29 cellular contexts compared by ENCODE assay signal in genomic region chr10:128087146-128087883, GRCh38. TPM values are rescaled to one million over a fixed set of nuclear protein-coding genes. Genes with fewer than 3 reads are reported as not detected.
A peak's percentile ranks its signal among the peaks of the same experiment; 100 is the strongest.
DNase-seq lines count a peak whose midpoint lies in the region; ATAC-seq and TF ChIP-seq lines count a peak whose summit lies in the region.
"Had no signal": no experiment of that assay in that cellular context is flagged by ENCODE, and none has a peak within 500 bp of the region (broad histone marks: within the 10 kb centered on the region; RNA-seq: fewer than 3 reads in every experiment).

No MANE protein-coding gene starts in this region.

- ATAC-seq in SK-N-SH treated with all-trans-retinoic acid at 6 μM for 48 hours, result peak; percentile 13; the same call in 2 of the 3 replicates
- ATAC-seq in CD8-positive, alpha-beta T cell, result peak; percentile 29
- ATAC-seq in activated T-helper 17 cell treated with anti-CD3 and anti-CD28 coated beads, Interleukin-2, amount 50 U/mL, for 72 hours (replicated peaks), result peak; percentile 40
- ATAC-seq in gastroesophageal sphincter, result no peak
- no peak for ATAC-seq in GM18858 (IDR thresholded peaks at IDR 0.05; ENCODE audit: unreplicated experiment)
- ATAC-seq: activated T-cell treated with anti-CD3 and anti-CD28 coated beads, Interleukin-2, amount 50 U/mL, for 4 hours; stimulated activated memory B cell treated with anti-CD40 and anti-IgM and Interleukin-4, amounts not matched to agents 10 μg/mL and 1 μg/mL and 100 μg/mL, for 72 hours had no signal

- no peaks in the 10 kb centered on the region for H3K79me2 ChIP-seq in SK-N-SH (ENCODE audit: insufficient read depth)

- H3K27ac ChIP-seq in SK-N-SH (ENCODE audit: low read depth in 2 of 2, low read length in 1 of 2) (no peak overlapping the region), gastroesophageal sphincter (no peak overlapping the region)
- H3K27ac ChIP-seq in CD8-positive, alpha-beta T cell (ENCODE audit: low read depth, low read length), result no peak overlapping the region
- H3K27ac ChIP-seq: coronary artery, heart right ventricle, KMS-11, WERI-Rb-1 had no signal

- H3K27me3 ChIP-seq in SK-N-SH (ENCODE audit: insufficient read depth) (no peaks in the 10 kb centered on the region), gastroesophageal sphincter (peaks cover 16% of the 10 kb centered on the region)
- H3K27me3 ChIP-seq in CD8-positive, alpha-beta T cell (ENCODE audit: insufficient read depth, low read length), result no peaks in the 10 kb centered on the region

- no peak overlapping the region for H3K4me2 ChIP-seq in SK-N-SH
- H3K4me2 ChIP-seq: KMS-11 had no signal

- 79% methylated on average over 7 of the region's 7 CpGs for WGBS in SK-N-SH (ENCODE audit: low lambda C conversion rate)
- 60 to 67% methylated on average over 3 to 7 of the region's 7 CpGs for WGBS in gastroesophageal sphincter (ENCODE audit: low coverage in 1 of 2), 2 donors

- TF ChIP-seq EP300 in SK-N-SH (IDR thresholded peaks at IDR 0.05; ENCODE audit: borderline replicate concordance in 1 of 2, low read depth in 1 of 2, low read length in 1 of 2), result no peak
- TF ChIP-seq EP300 in gastroesophageal sphincter (IDR thresholded peaks at IDR 0.05), result no peak

- DNase-seq in SK-N-SH (no peak), islet precursor cell (peak; percentile 32), KBM-7 (no peak)
- DNase-seq in CD8-positive, alpha-beta T cell, result no peak
- DNase-seq: 8988T; activated CD4-positive, alpha-beta T cell treated with anti-CD3 and anti-CD28 coated beads, Interleukin-2, amount 10 ng/mL, durations not matched to agents 24 days and 14 days; activated T-cell treated with anti-CD3 and anti-CD28 coated beads, Interleukin-2, amount 50 U/mL, for 4 hours; effector memory CD4-positive, alpha-beta T cell; foreskin fibroblast; heart right ventricle; kidney glomerular epithelial cell; mucosa of descending colon; NCI-H1436; NCI-H2081 treated with DMSO at 0.1 percent for 48 hours; NCI-H226; nephron progenitor cell; SIG-M5; stimulated activated CD4-positive, alpha-beta T cell treated with anti-CD3 and anti-CD28 coated beads, Interleukin-15, amount 100 ng/mL, for 24 hours; T1000 had no signal

- TF ChIP-seq RAD21 in SK-N-SH (IDR thresholded peaks at IDR 0.05; ENCODE audit: low read length), result no peak

- CTCF ChIA-PET in SK-N-SH (lab: Yijun Ruan, JAX), result interaction anchor here (2.0 kb wide), 1 partner anchor 18 kb away, joined by 6 read pairs; no protein-coding TSS in a partner anchor
- CTCF ChIA-PET in CD8-positive, alpha-beta T cell (lab: Charles Lee), result no interaction called here

- intact Hi-C loops in CD8-positive, alpha-beta T cell (cut with DNase I, micrococcal nuclease), result no loop called here

- H3K9me3 ChIP-seq in SK-N-SH (no peaks in the 10 kb centered on the region), gastroesophageal sphincter (no peaks in the 10 kb centered on the region)
- H3K9me3 ChIP-seq in CD8-positive, alpha-beta T cell (ENCODE audit: low read length), result no peaks in the 10 kb centered on the region
- H3K9me3 ChIP-seq: heart right ventricle, mucosa of descending colon had no signal

- H4K20me1 ChIP-seq in SK-N-SH (ENCODE audit: insufficient read depth), result no peaks in the 10 kb centered on the region

- H3K9me2 ChIP-seq in SK-N-SH, result no peaks in the 10 kb centered on the region

- in situ Hi-C loops in KBM-7 (cut with MboI; ENCODE audit: low pct_unique_long_range_greater_than_20kb, low sequenced_read_pairs), result no loop called here

- no peaks in the 10 kb centered on the region for H3K9me3 Mint-ChIP-seq in CD8-positive, alpha-beta T cell
- no peaks in the 10 kb centered on the region for H3K9me3 Mint-ChIP-seq in activated T-helper 17 cell treated with anti-CD3 and anti-CD28 coated beads, Interleukin-2, amount 50 U/mL, for 72 hours
- H3K9me3 Mint-ChIP-seq: activated CD4-positive, alpha-beta T cell treated with anti-CD3 and anti-CD28 coated beads, Interleukin-2, amount 10 ng/mL, durations not matched to agents 24 days and 14 days; activated T-cell treated with anti-CD3 and anti-CD28 coated beads, Interleukin-2, amount 50 U/mL, for 4 hours; CD14-positive monocyte; nephron progenitor cell; stimulated activated memory B cell treated with anti-CD40 and anti-IgM and Interleukin-4, amounts not matched to agents 10 μg/mL and 1 μg/mL and 100 μg/mL, for 72 hours had no signal

- peaks cover 0 to 11% of the 10 kb centered on the region in 2 experiments for H3K36me3 ChIP-seq in SK-N-SH (replicated peaks in 1 of 2; ENCODE audit: control insufficient read depth in 1 of 2, insufficient read depth in 2 of 2, low read length in 1 of 2)
- H3K36me3 ChIP-seq in CD8-positive, alpha-beta T cell (ENCODE audit: insufficient read depth, low read length), result peaks cover 6% of the 10 kb centered on the region
- peaks cover 0 to 15% of the 10 kb centered on the region in 2 donors for H3K36me3 ChIP-seq in gastroesophageal sphincter
- H3K36me3 ChIP-seq: WERI-Rb-1 had no signal

- no peak overlapping the region for H3K9ac ChIP-seq in SK-N-SH
- H3K9ac ChIP-seq: KMS-11 had no signal

- no peak overlapping the region for H3K4me3 ChIP-seq in SK-N-SH (ENCODE audit: low read depth in 2 of 2, low read length in 1 of 2)
- no peak overlapping the region for H3K4me3 ChIP-seq in CD8-positive, alpha-beta T cell (ENCODE audit: low read depth, low read length)
- H3K4me3 ChIP-seq in gastroesophageal sphincter, result no peak overlapping the region
- H3K4me3 ChIP-seq: coronary artery, heart right ventricle, lung, mucosa of descending colon had no signal

- H3K4me1 ChIP-seq in SK-N-SH (ENCODE audit: control insufficient read depth in 1 of 2, insufficient read depth in 2 of 2, low read depth in 1 of 2, low read length in 1 of 2), result peaks cover 0 to 12% of the 10 kb centered on the region in 2 experiments; a peak in 1 of 4 replicates
- no peaks in the 10 kb centered on the region for H3K4me1 ChIP-seq in CD8-positive, alpha-beta T cell (ENCODE audit: insufficient read depth, low read length)
- H3K4me1 ChIP-seq in gastroesophageal sphincter, result no peaks in the 10 kb centered on the region

- H3K36me3 Mint-ChIP-seq in CD8-positive, alpha-beta T cell, result peaks cover 25% of the 10 kb centered on the region
- peaks cover 21% of the 10 kb centered on the region for H3K36me3 Mint-ChIP-seq in activated T-helper 17 cell treated with anti-CD3 and anti-CD28 coated beads, Interleukin-2, amount 50 U/mL, for 72 hours (ENCODE audit: low read depth)

- POLR2A ChIA-PET in SK-N-SH (lab: Yijun Ruan, JAX), result no interaction called here
- POLR2A ChIA-PET in CD8-positive, alpha-beta T cell (lab: Charles Lee), result no interaction called here

- H3K27ac Mint-ChIP-seq in CD8-positive, alpha-beta T cell, result no peak overlapping the region
- no peak overlapping the region for H3K27ac Mint-ChIP-seq in activated T-helper 17 cell treated with anti-CD3 and anti-CD28 coated beads, Interleukin-2, amount 50 U/mL, for 72 hours
- H3K27ac Mint-ChIP-seq: activated CD4-positive, alpha-beta T cell treated with anti-CD3 and anti-CD28 coated beads, Interleukin-2, amount 10 ng/mL, durations not matched to agents 24 days and 14 days; nephron progenitor cell; stimulated activated memory B cell treated with anti-CD40 and anti-IgM and Interleukin-4, amounts not matched to agents 10 μg/mL and 1 μg/mL and 100 μg/mL, for 72 hours had no signal

- no peaks in the 10 kb centered on the region for H3K27me3 Mint-ChIP-seq in CD8-positive, alpha-beta T cell (ENCODE audit: low read depth)
- no peaks in the 10 kb centered on the region for H3K27me3 Mint-ChIP-seq in activated T-helper 17 cell treated with anti-CD3 and anti-CD28 coated beads, Interleukin-2, amount 50 U/mL, for 72 hours
- H3K27me3 Mint-ChIP-seq: activated CD4-positive, alpha-beta T cell treated with anti-CD3 and anti-CD28 coated beads, Interleukin-2, amount 10 ng/mL, durations not matched to agents 24 days and 14 days; stimulated activated memory B cell treated with anti-CD40 and anti-IgM and Interleukin-4, amounts not matched to agents 10 μg/mL and 1 μg/mL and 100 μg/mL, for 72 hours had no signal

- peaks cover 1% of the 10 kb centered on the region for H3K4me1 Mint-ChIP-seq in CD8-positive, alpha-beta T cell (ENCODE audit: low read depth)
- no peaks in the 10 kb centered on the region for H3K4me1 Mint-ChIP-seq in activated T-helper 17 cell treated with anti-CD3 and anti-CD28 coated beads, Interleukin-2, amount 50 U/mL, for 72 hours
- H3K4me1 Mint-ChIP-seq: CD14-positive monocyte; nephron progenitor cell; stimulated activated memory B cell treated with anti-CD40 and anti-IgM and Interleukin-4, amounts not matched to agents 10 μg/mL and 1 μg/mL and 100 μg/mL, for 72 hours had no signal

- TF ChIP-seq POLR2A in gastroesophageal sphincter (IDR thresholded peaks at IDR 0.05), result no peak

- no peak overlapping the region for H3K4me3 Mint-ChIP-seq in CD8-positive, alpha-beta T cell
- no peak overlapping the region for H3K4me3 Mint-ChIP-seq in activated T-helper 17 cell treated with anti-CD3 and anti-CD28 coated beads, Interleukin-2, amount 50 U/mL, for 72 hours
- H3K4me3 Mint-ChIP-seq: activated CD4-positive, alpha-beta T cell treated with anti-CD3 and anti-CD28 coated beads, Interleukin-2, amount 10 ng/mL, durations not matched to agents 24 days and 14 days; activated T-cell treated with anti-CD3 and anti-CD28 coated beads, Interleukin-2, amount 50 U/mL, for 4 hours; CD14-positive monocyte; nephron progenitor cell; stimulated activated memory B cell treated with anti-CD40 and anti-IgM and Interleukin-4, amounts not matched to agents 10 μg/mL and 1 μg/mL and 100 μg/mL, for 72 hours had no signal

- TF ChIP-seq CTCF in SK-N-SH (IDR thresholded peaks at IDR 0.05) (no peak), gastroesophageal sphincter (IDR thresholded peaks at IDR 0.05) (no peak)
- no peak for TF ChIP-seq CTCF in CD8-positive, alpha-beta T cell (IDR thresholded peaks at IDR 0.05)

- H2AFZ ChIP-seq in SK-N-SH (ENCODE audit: low read depth), result no peak overlapping the region

- no peaks in the 10 kb centered on the region for H3F3A ChIP-seq in SK-N-SH (replicated peaks; ENCODE audit: insufficient read depth)

TF ChIP-seq in SK-N-SH, 30 proteins besides CTCF, POLR2A, EP300 and RAD21 (continues in another document):
- no peak for TF ChIP-seq RFX5 (IDR thresholded peaks at IDR 0.05; ENCODE audit: low read length)
- TF ChIP-seq SIN3A (IDR thresholded peaks at IDR 0.05; ENCODE audit: borderline replicate concordance, low read depth, low read length), result no peak
- TF ChIP-seq CHD2 (IDR thresholded peaks at IDR 0.05; ENCODE audit: low read length, partially characterized antibody), result no peak

RNA-seq across cellular contexts. Expression of gene MKI67, which starts 38.9 kb away (rescaled TPM):
- polyA plus RNA-seq in SK-N-SH (2012; rRNA removed), result 5.7 and 7.5 TPM in 2 replicates
- polyA plus RNA-seq in SK-N-SH (2012; cell fraction: cytosol; rRNA removed), result 5.5 and 6.3 TPM in 2 replicates
- 8.2 and 9.4 TPM in 2 replicates for polyA plus RNA-seq in SK-N-SH (2012; cell fraction: nucleus; rRNA removed)
- 1 to 10 TPM; 1.5 to 1.9 TPM for total RNA-seq in CD8-positive, alpha-beta T cell
- 100 to 1,000 TPM; 262 to 281 TPM for total RNA-seq in activated T-helper 17 cell treated with anti-CD3 and anti-CD28 coated beads, Interleukin-2, amount 50 U/mL, for 72 hours
- total RNA-seq in gastroesophageal sphincter, result 1 to 10 TPM in 2 of 4 donors, under 1 TPM in 2; 0.31 to 1.9 (median 0.70) TPM

Comparison
In these comparisons a context has a peak if more than half of its experiments do, and no peak if none do; other contexts are left out.
1. ATAC-seq: peak in SK-N-SH treated with all-trans-retinoic acid at 6 μM for 48 hours (single experiment), CD8-positive, alpha-beta T cell (single experiment) and activated T-helper 17 cell treated with anti-CD3 and anti-CD28 coated beads, Interleukin-2, amount 50 U/mL, for 72 hours (single experiment); none in gastroesophageal sphincter (single experiment) and GM18858 (single experiment).
2. RNA of gene MKI67, which starts 38.9 kb away (total RNA-seq): 262 to 281 TPM in activated T-helper 17 cell treated with anti-CD3 and anti-CD28 coated beads, Interleukin-2, amount 50 U/mL, for 72 hours; 1.5 to 1.9 TPM in CD8-positive, alpha-beta T cell and 0.31 to 1.9 TPM in gastroesophageal sphincter; every median in the first group is over 10 times any median in the second.